Comparison of ENCODE assay signal across 8 cellular contexts in the genomic region with DNA sequence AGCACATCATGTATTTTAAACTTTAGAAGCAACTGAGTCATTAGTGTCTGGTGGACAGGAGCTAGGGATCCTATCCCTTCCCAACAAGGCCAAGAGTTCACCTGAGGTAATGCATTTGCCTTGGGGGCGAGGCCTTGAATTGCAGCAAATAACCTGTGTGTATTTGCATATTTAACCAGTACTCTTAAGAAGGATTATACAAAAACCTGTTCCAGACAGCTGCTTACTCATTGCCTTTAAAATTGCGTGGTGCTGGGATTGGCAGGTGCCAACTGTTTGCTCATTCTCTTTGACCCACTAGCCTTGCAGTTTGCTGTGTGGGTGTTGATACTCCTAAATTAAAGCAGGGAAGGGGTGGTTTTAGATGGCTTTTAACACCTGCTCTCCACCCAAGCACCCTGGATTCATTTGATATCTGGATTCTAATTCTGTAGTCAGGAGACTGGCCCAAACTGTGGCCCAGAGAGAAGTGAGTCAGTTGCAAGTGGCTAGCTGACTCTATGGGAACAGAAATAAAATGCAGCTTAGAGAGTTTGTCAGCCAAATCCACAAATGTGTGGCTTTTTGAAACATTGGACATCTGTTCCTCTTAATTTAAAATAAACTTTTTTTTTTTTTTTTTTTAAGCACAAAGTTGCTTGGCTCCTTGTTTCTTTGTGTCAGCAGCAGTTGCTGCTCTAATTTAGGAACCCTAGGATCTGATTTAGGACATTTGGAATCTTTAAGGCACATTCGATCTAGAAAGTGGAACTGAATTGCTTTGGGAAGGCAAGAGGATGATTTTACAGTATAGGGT. TPM values are rescaled to one million over a fixed set of nuclear protein-coding genes. Genes with fewer than 3 reads are reported as not detected.
A peak's percentile ranks its signal among the peaks of the same experiment; 100 is the strongest.
DNase-seq lines count a peak whose midpoint lies in the region; ATAC-seq and TF ChIP-seq lines count a peak whose summit lies in the region.

No MANE protein-coding gene starts in this region.

- H3K4me1 ChIP-seq in uterus: peaks cover 13 to 19% of the 10 kb centered on the region in 2 donors

- no peak for TF ChIP-seq POLR2A in uterus (IDR thresholded peaks at IDR 0.05)

- H3K27me3 ChIP-seq in GM06990 (replicated peaks; ENCODE audit: control insufficient read depth, insufficient read depth, low read length): no peaks in the 10 kb centered on the region
- no peaks in the 10 kb centered on the region for H3K27me3 ChIP-seq in SU-DHL-6 (ENCODE audit: low read length)
- H3K27me3 ChIP-seq in uterus: no peaks in the 10 kb centered on the region

- H2AFZ ChIP-seq in SU-DHL-6 (ENCODE audit: low read depth, low read length, severe bottlenecking): no peak overlapping the region

- H3K36me3 ChIP-seq in GM06990 (ENCODE audit: control insufficient read depth, insufficient read depth, low read length) (no peaks in the 10 kb centered on the region), SU-DHL-6 (ENCODE audit: low read length) (no peaks in the 10 kb centered on the region), uterus (no peaks in the 10 kb centered on the region)

- TF ChIP-seq CTCF in GM06990 (IDR thresholded peaks at IDR 0.05; ENCODE audit: insufficient read depth, low read length, poor library complexity, severe bottlenecking) (no peak), SU-DHL-6 (IDR thresholded peaks at IDR 0.05; ENCODE audit: insufficient read depth, low read length, poor library complexity, severe bottlenecking) (no peak), uterus (IDR thresholded peaks at IDR 0.05) (no peak)

- H3K79me2 ChIP-seq in SU-DHL-6 (ENCODE audit: insufficient read depth, low read length): no peaks in the 10 kb centered on the region

- intact Hi-C loops in uterus (cut with DNase I; ENCODE audit: low total_unique reads): no loop called here

- no peaks in the 10 kb centered on the region for H3K9me3 ChIP-seq in SU-DHL-6 (ENCODE audit: insufficient read depth, low read length)
- no peaks in the 10 kb centered on the region for H3K9me3 ChIP-seq in uterus

- H3K4me3 ChIP-seq in GM06990 (replicated peaks; ENCODE audit: low read depth, low read length) (peak overlapping the region; percentile 29), SU-DHL-6 (ENCODE audit: insufficient read depth, low read length, poor library complexity, severe bottlenecking) (no peak overlapping the region), uterus (no peak overlapping the region)

- no peaks in the 10 kb centered on the region for H4K20me1 ChIP-seq in SU-DHL-6 (ENCODE audit: low read depth, low read length)

- peak overlapping the region; percentile 73 for H3K27ac ChIP-seq in SU-DHL-6 (ENCODE audit: low read depth, low read length)
- peak overlapping the region; percentile 94 to 97 for H3K27ac ChIP-seq in uterus

- ATAC-seq in HG03520 (IDR thresholded peaks at IDR 0.05; ENCODE audit: unreplicated experiment) (no peak), HG02970 (IDR thresholded peaks at IDR 0.05; ENCODE audit: low FRiP score, unreplicated experiment) (no peak)

- DNase-seq in GM06990 (ENCODE audit: extremely low read depth, insufficient read length) (no peak), MV-4-11 (lab: John Stamatoyannopoulos, UW) (peak; percentile 78), dermis blood vessel endothelial cell (peak; percentile 67), mucosa of gallbladder (ENCODE audit: low spot score) (peak; percentile 72), uterus (no peak)

- H3F3A ChIP-seq in SU-DHL-6 (ENCODE audit: insufficient read depth): peaks cover 19% of the 10 kb centered on the region

- H3K9ac ChIP-seq in SU-DHL-6 (ENCODE audit: low read length): no peak overlapping the region

- peak overlapping the region; percentile 51 for H3K4me2 ChIP-seq in SU-DHL-6 (ENCODE audit: low read depth, low read length, poor library complexity, severe bottlenecking)

- H3K9me2 ChIP-seq in SU-DHL-6 (replicated peaks; ENCODE audit: insufficient read depth, low read length): no peaks in the 10 kb centered on the region

RNA-seq across cellular contexts. Expression of a gene that starts 47.0 kb away (rescaled TPM):
- total RNA-seq in dermis blood vessel endothelial cell (8.7 and 8.9 TPM in 2 replicates), mucosa of gallbladder (8.6 TPM), uterus (10 to 100 TPM in 3 of 4 donors, 1 to 10 TPM in 1; 7.7 to 62.9 (median 18.7) TPM)

RNA-seq across cellular contexts. Expression of a gene that starts 47.1 kb away (rescaled TPM):
- 22.5 and 26.1 TPM in 2 replicates for total RNA-seq in dermis blood vessel endothelial cell
- total RNA-seq in mucosa of gallbladder: 27.3 TPM
- total RNA-seq in uterus: 10 to 100 TPM; 19.2 to 86.2 (median 55.8) TPM

Comparison
In these comparisons a context has a peak if more than half of its experiments do, and no peak if none do; other contexts are left out.
1. DNase-seq: peak in MV-4-11 (single experiment), dermis blood vessel endothelial cell (single experiment) and mucosa of gallbladder (single experiment); none in GM06990 (single experiment) and uterus (0 of 2).